16 cellular contexts compared by ENCODE assay signal in genomic region chr1:203317429-203318228, GRCh38. TPM values are rescaled to one million over a fixed set of nuclear protein-coding genes. Genes with fewer than 3 reads are reported as not detected.
A peak's percentile ranks its signal among the peaks of the same experiment; 100 is the strongest.
DNase-seq lines count a peak whose midpoint lies in the region; ATAC-seq and TF ChIP-seq lines count a peak whose summit lies in the region.
"Had no signal": no experiment of that assay in that cellular context is flagged by ENCODE, and none has a peak within 500 bp of the region (broad histone marks: within the 10 kb centered on the region; RNA-seq: fewer than 3 reads in every experiment).

No MANE protein-coding gene starts in this region.

- H3K9me3 ChIP-seq in SK-N-MC (ENCODE audit: low read depth, low read length) = no peaks in the 10 kb centered on the region
- no peaks in the 10 kb centered on the region for H3K9me3 ChIP-seq in mucosa of stomach (ENCODE audit: control insufficient read depth, low read length)

- H3K27ac Mint-ChIP-seq in activated naive CD4-positive, alpha-beta T cell treated with anti-CD3 and anti-CD28 coated beads, Interleukin-2, amount 50 U/mL, for 24 hours = peak overlapping the region; percentile 48
- peak overlapping the region; percentile 89 for H3K27ac Mint-ChIP-seq in type B pancreatic cell
- H3K27ac Mint-ChIP-seq: H9 had no signal

- no peak for TF ChIP-seq CTCF in type B pancreatic cell (conservative IDR thresholded peaks at IDR 0.05)

- H3K4me3 Mint-ChIP-seq in activated naive CD4-positive, alpha-beta T cell treated with anti-CD3 and anti-CD28 coated beads, Interleukin-2, amount 50 U/mL, for 24 hours = no peak overlapping the region
- H3K4me3 Mint-ChIP-seq in type B pancreatic cell = no peak overlapping the region
- H3K4me3 Mint-ChIP-seq: activated naive CD8-positive, alpha-beta T cell treated with anti-CD3 and anti-CD28 coated beads for 36 hours; central memory CD8-positive, alpha-beta T cell; H9; immature natural killer cell had no signal

- H3K27me3 Mint-ChIP-seq in activated naive CD4-positive, alpha-beta T cell treated with anti-CD3 and anti-CD28 coated beads, Interleukin-2, amount 50 U/mL, for 24 hours = no peaks in the 10 kb centered on the region
- H3K27me3 Mint-ChIP-seq in type B pancreatic cell = no peaks in the 10 kb centered on the region
- H3K27me3 Mint-ChIP-seq: activated naive CD8-positive, alpha-beta T cell treated with anti-CD3 and anti-CD28 coated beads for 36 hours; central memory CD8-positive, alpha-beta T cell had no signal

- H3K27me3 ChIP-seq in mucosa of stomach (ENCODE audit: control insufficient read depth, insufficient read depth, low read length) = no peaks in the 10 kb centered on the region

- H3K36me3 ChIP-seq in SK-N-MC (ENCODE audit: insufficient read depth, low read length) (no peaks in the 10 kb centered on the region), mucosa of stomach (ENCODE audit: control insufficient read depth, insufficient read depth, low read length) (no peaks in the 10 kb centered on the region)

- no peak for ATAC-seq in HG03135 (IDR thresholded peaks at IDR 0.05; ENCODE audit: unreplicated experiment)
- ATAC-seq in HG03280 (IDR thresholded peaks at IDR 0.05; ENCODE audit: unreplicated experiment) = no peak
- no peak for ATAC-seq in HG02840 (IDR thresholded peaks at IDR 0.05; ENCODE audit: low FRiP score, unreplicated experiment)

- no peak for DNase-seq in activated naive CD4-positive, alpha-beta T cell treated with anti-CD3 and anti-CD28 coated beads, Interleukin-2, amount 50 U/mL, for 16 hours
- DNase-seq in SK-N-MC (ENCODE audit: low read depth, low spot score) (no peak), type B pancreatic cell (ENCODE audit: extremely low spot score, unreplicated experiment) (no peak)
- DNase-seq: activated naive CD8-positive, alpha-beta T cell treated with anti-CD3 and anti-CD28 coated beads for 36 hours; DMS 273 treated with DMSO at 0.1 percent for 48 hours; H9; immature natural killer cell; NCI-H2081 treated with DMSO at 0.1 percent for 48 hours; stimulated activated CD4-positive, alpha-beta T cell treated with anti-CD3 and anti-CD28 coated beads, Interleukin-4, amount 100 ng/mL, for 1 hour had no signal

- H3K4me1 ChIP-seq in mucosa of stomach (ENCODE audit: control insufficient read depth, insufficient read depth, low read length) = peaks cover 62% of the 10 kb centered on the region

- peaks cover 6% of the 10 kb centered on the region for H3K36me3 Mint-ChIP-seq in activated naive CD4-positive, alpha-beta T cell treated with anti-CD3 and anti-CD28 coated beads, Interleukin-2, amount 50 U/mL, for 24 hours
- H3K36me3 Mint-ChIP-seq in type B pancreatic cell = no peaks in the 10 kb centered on the region

- H3K4me3 ChIP-seq in SK-N-MC (no peak overlapping the region), mucosa of stomach (ENCODE audit: low read length) (no peak overlapping the region)

- H3K9ac ChIP-seq in SK-N-MC (ENCODE audit: insufficient read length) = peak overlapping the region; percentile 49
- peak overlapping the region; percentile 38 for H3K9ac ChIP-seq in mucosa of stomach (ENCODE audit: low read length)

- peaks cover 71% of the 10 kb centered on the region for H3K4me1 Mint-ChIP-seq in activated naive CD4-positive, alpha-beta T cell treated with anti-CD3 and anti-CD28 coated beads, Interleukin-2, amount 50 U/mL, for 24 hours
- H3K4me1 Mint-ChIP-seq in type B pancreatic cell (ENCODE audit: unreplicated experiment) = peaks cover 36% of the 10 kb centered on the region

- H3K9me3 Mint-ChIP-seq in activated naive CD4-positive, alpha-beta T cell treated with anti-CD3 and anti-CD28 coated beads, Interleukin-2, amount 50 U/mL, for 24 hours = no peaks in the 10 kb centered on the region
- no peaks in the 10 kb centered on the region for H3K9me3 Mint-ChIP-seq in type B pancreatic cell
- H3K9me3 Mint-ChIP-seq: central memory CD8-positive, alpha-beta T cell; H9; immature natural killer cell had no signal

- H3K27ac ChIP-seq in SK-N-MC = peak overlapping the region; percentile 95

RNA-seq across cellular contexts. Expression of gene BTG2, which starts 12.3 kb away (rescaled TPM):
- total RNA-seq in type B pancreatic cell (ENCODE audit: low replicate concordance) = 49.8 and 147 TPM in 2 replicates

RNA-seq across cellular contexts. Expression of gene FMOD, which starts 33.3 kb away (rescaled TPM):
- 3.9 and 8.3 TPM in 2 replicates for total RNA-seq in type B pancreatic cell (ENCODE audit: low replicate concordance)
- total RNA-seq: H9, M059J had no signal
